Comparison of ENCODE assay signal across 21 cellular contexts in the genomic region with DNA sequence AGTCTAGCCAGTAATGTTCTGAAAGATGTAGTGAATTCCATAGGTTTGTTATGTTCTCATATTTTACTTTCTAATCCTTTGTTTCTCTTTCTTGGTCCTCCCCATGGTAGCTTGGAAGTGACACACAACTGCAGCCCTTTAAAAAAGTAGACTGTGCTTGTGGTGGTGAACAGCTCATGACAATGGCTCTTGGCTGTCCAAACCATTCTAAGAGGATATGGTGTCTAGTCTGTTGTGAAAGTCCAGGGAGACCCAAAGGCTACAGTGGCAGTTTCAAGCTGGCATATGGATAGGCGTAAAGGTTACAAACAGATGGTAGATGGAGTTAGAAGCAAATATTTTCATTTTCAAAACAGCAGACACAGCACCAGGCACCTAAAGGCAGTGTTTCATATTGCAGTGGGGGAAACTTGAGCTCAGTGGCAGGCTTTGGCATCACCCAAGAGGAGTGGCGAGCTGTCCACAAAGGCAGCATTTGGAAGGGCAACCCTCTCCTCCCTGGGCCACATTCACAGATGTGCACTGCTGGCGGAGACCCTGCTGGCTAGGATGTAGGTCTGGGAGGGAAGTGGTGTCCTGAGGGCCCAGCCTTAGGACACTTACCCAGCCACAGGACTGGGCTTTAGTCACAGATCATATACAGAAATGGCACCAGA.
"Had no signal": no experiment of that assay in that cellular context is flagged by ENCODE, and none has a peak within 500 bp of the region (broad histone marks: within the 10 kb centered on the region; RNA-seq: fewer than 3 reads in every experiment).

No MANE protein-coding gene starts in this region.

- DNase-seq: activated CD4-positive, alpha-beta memory T cell treated with anti-CD3 and anti-CD28 coated beads for 36 hours; activated CD4-positive, alpha-beta T cell treated with anti-CD3 and anti-CD28 coated beads for 4 hours; activated effector memory CD4-positive, alpha-beta T cell treated with anti-CD3 and anti-CD28 coated beads, Interleukin-2, amount 50 U/mL, for 16 hours; activated naive CD4-positive, alpha-beta T cell treated with anti-CD3 and anti-CD28 coated beads, Interleukin-2, amount 10 ng/mL, durations not matched to agents 7 days and 5 days; amygdala; colonic mucosa; esophagus squamous epithelium; heart left ventricle; left ventricle myocardium superior; mammary epithelial cell; right cardiac atrium; stimulated activated CD4-positive, alpha-beta T cell treated with anti-CD3 and anti-CD28 coated beads, Interleukin-2, amount 100 ng/mL, for 24 hours; stimulated activated naive CD8-positive, alpha-beta T cell treated with anti-CD3 and anti-CD28 coated beads, Interleukin-15, amount 100 ng/mL, for 72 hours; transverse colon had no signal

- H3K27me3 ChIP-seq: colonic mucosa, esophagus squamous epithelium, gastroesophageal sphincter, heart left ventricle, transverse colon had no signal

- H3K36me3 ChIP-seq: colonic mucosa, esophagus squamous epithelium, gastroesophageal sphincter, heart left ventricle, prostate gland, transverse colon had no signal

- H3K4me3 Mint-ChIP-seq: activated CD4-positive, alpha-beta memory T cell treated with anti-CD3 and anti-CD28 coated beads for 36 hours; activated naive CD4-positive, alpha-beta T cell treated with anti-CD3 and anti-CD28 coated beads, Interleukin-2, amount 10 ng/mL, durations not matched to agents 7 days and 5 days; mesothelial cell of epicardium; natural killer cell treated with Interleukin-12 subunit alpha and Interleukin-12 subunit beta and Interleukin-15 and Interleukin-18, amount 100 ng/mL, for 72 hours; stimulated activated effector memory CD8-positive, alpha-beta T cell treated with anti-CD3 and anti-CD28 coated beads, Interleukin-12 subunit alpha, Interleukin-12 subunit beta, amount 100 ng/mL, for 72 hours; stimulated activated naive CD8-positive, alpha-beta T cell treated with anti-CD3 and anti-CD28 coated beads, Interleukin-15, amount 100 ng/mL, for 72 hours; T-helper 2 cell treated with Interferon-gamma antibody and Interleukin-4, amounts not matched to agents 5 μg/mL and 100 μg/mL, for 36 hours had no signal

- H3K27ac Mint-ChIP-seq: activated CD4-positive, alpha-beta memory T cell treated with anti-CD3 and anti-CD28 coated beads for 36 hours; activated naive CD4-positive, alpha-beta T cell treated with anti-CD3 and anti-CD28 coated beads, Interleukin-2, amount 10 ng/mL, durations not matched to agents 7 days and 5 days; natural killer cell treated with Interleukin-12 subunit alpha and Interleukin-12 subunit beta and Interleukin-15 and Interleukin-18, amount 100 ng/mL, for 72 hours; stimulated activated effector memory CD8-positive, alpha-beta T cell treated with anti-CD3 and anti-CD28 coated beads, Interleukin-12 subunit alpha, Interleukin-12 subunit beta, amount 100 ng/mL, for 72 hours; T-helper 2 cell treated with Interferon-gamma antibody and Interleukin-4, amounts not matched to agents 5 μg/mL and 100 μg/mL, for 36 hours had no signal

- H3K36me3 Mint-ChIP-seq: activated naive CD4-positive, alpha-beta T cell treated with anti-CD3 and anti-CD28 coated beads, Interleukin-2, amount 10 ng/mL, durations not matched to agents 7 days and 5 days; mesothelial cell of epicardium; stimulated activated effector memory CD8-positive, alpha-beta T cell treated with anti-CD3 and anti-CD28 coated beads, Interleukin-12 subunit alpha, Interleukin-12 subunit beta, amount 100 ng/mL, for 72 hours had no signal

- H3K4me3 ChIP-seq: colonic mucosa, esophagus squamous epithelium, gastroesophageal sphincter, heart left ventricle, prostate gland, skin epidermis, transverse colon had no signal

- ATAC-seq: gastroesophageal sphincter; heart left ventricle; left ventricle myocardium superior; natural killer cell treated with Interleukin-12 subunit alpha and Interleukin-12 subunit beta and Interleukin-15 and Interleukin-18, amount 100 ng/mL, for 72 hours; stimulated activated effector memory CD8-positive, alpha-beta T cell treated with anti-CD3 and anti-CD28 coated beads, Interleukin-12 subunit alpha, Interleukin-12 subunit beta, amount 100 ng/mL, for 72 hours; stimulated activated naive CD8-positive, alpha-beta T cell treated with anti-CD3 and anti-CD28 coated beads, Interleukin-15, amount 100 ng/mL, for 72 hours had no signal

- H3K4me1 Mint-ChIP-seq: stimulated activated effector memory CD8-positive, alpha-beta T cell treated with anti-CD3 and anti-CD28 coated beads, Interleukin-12 subunit alpha, Interleukin-12 subunit beta, amount 100 ng/mL, for 72 hours had no signal

- H3K27me3 Mint-ChIP-seq: activated CD4-positive, alpha-beta memory T cell treated with anti-CD3 and anti-CD28 coated beads for 36 hours; stimulated activated naive CD8-positive, alpha-beta T cell treated with anti-CD3 and anti-CD28 coated beads, Interleukin-15, amount 100 ng/mL, for 72 hours had no signal

- H3K4me1 ChIP-seq: colonic mucosa, esophagus squamous epithelium, prostate gland had no signal

- H3K9me3 Mint-ChIP-seq: activated CD4-positive, alpha-beta memory T cell treated with anti-CD3 and anti-CD28 coated beads for 36 hours; activated naive CD4-positive, alpha-beta T cell treated with anti-CD3 and anti-CD28 coated beads, Interleukin-2, amount 10 ng/mL, durations not matched to agents 7 days and 5 days; natural killer cell treated with Interleukin-12 subunit alpha and Interleukin-12 subunit beta and Interleukin-15 and Interleukin-18, amount 100 ng/mL, for 72 hours; T-helper 2 cell treated with Interferon-gamma antibody and Interleukin-4, amounts not matched to agents 5 μg/mL and 100 μg/mL, for 36 hours had no signal

- H3K27ac ChIP-seq: colonic mucosa, esophagus squamous epithelium, gastroesophageal sphincter, prostate gland, skin epidermis had no signal

- H3K9me3 ChIP-seq: colonic mucosa, esophagus squamous epithelium, gastroesophageal sphincter, heart left ventricle, prostate gland, transverse colon had no signal
